Comparison of ENCODE assay signal across 6 cellular contexts in genomic region chr10:49153115-49153514, GRCh38. TPM values are rescaled to one million over a fixed set of nuclear protein-coding genes. Genes with fewer than 3 reads are reported as not detected.
"Had no signal": no experiment of that assay in that cellular context is flagged by ENCODE, and none has a peak within 500 bp of the region (broad histone marks: within the 10 kb centered on the region; RNA-seq: fewer than 3 reads in every experiment).

No MANE protein-coding gene starts in this region.

- H3K27ac Mint-ChIP-seq: GM23338, H9, IgD-negative memory B cell had no signal

- ATAC-seq: GM23338 had no signal

- H3K4me3 ChIP-seq: GM23338 had no signal

- DNase-seq: H9, HCEC 1CT had no signal

- H3K4me2 ChIP-seq: GM23338 had no signal

- H3K4me3 Mint-ChIP-seq: GM23338, H9, IgD-negative memory B cell had no signal

- H2AFZ ChIP-seq: GM23338 had no signal

RNA-seq across cellular contexts. Expression of gene FAM170B, which starts 19.3 kb away (rescaled TPM):
- total RNA-seq: GM23338, H1, H9, HT-29 had no signal
- polyA plus RNA-seq: GM23338, H1, IgD-negative memory B cell had no signal

RNA-seq across cellular contexts. Expression of gene TMEM273, which starts 35.1 kb away (rescaled TPM):
- total RNA-seq: GM23338, H1, H9, HT-29 had no signal
- polyA plus RNA-seq: GM23338, H1 had no signal

RNA-seq across cellular contexts. Expression of gene VSTM4, which starts 37.8 kb away (rescaled TPM):
- total RNA-seq: HT-29 had no signal
- polyA plus RNA-seq: IgD-negative memory B cell had no signal
